Comparison of ENCODE assay signal across 2 cellular contexts in the genomic region with DNA sequence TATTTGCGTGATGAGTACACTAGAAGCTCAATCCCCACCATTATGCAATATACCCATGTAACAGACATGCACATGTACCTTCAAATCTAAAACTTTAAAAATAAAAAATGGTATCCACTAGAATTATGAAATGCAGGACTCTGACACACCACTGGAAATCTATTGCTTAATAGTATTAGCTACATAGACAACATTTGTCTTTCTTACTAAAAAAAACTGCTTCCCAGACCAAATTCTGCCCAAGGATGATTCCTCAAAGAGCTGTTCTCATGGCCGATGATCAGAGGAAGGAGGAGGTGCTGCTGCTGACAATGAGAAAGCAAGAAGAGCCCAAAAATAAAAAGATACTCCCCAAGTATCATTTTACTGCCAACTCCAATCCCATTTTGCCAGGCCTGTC.
TF ChIP-seq lines count a peak whose summit lies in the region.

No MANE protein-coding gene starts in this region.

TF ChIP-seq in HepG2, 621 proteins besides CTCF, POLR2A, EP300 and RAD21:
- TF ChIP-seq, protein P1, sequence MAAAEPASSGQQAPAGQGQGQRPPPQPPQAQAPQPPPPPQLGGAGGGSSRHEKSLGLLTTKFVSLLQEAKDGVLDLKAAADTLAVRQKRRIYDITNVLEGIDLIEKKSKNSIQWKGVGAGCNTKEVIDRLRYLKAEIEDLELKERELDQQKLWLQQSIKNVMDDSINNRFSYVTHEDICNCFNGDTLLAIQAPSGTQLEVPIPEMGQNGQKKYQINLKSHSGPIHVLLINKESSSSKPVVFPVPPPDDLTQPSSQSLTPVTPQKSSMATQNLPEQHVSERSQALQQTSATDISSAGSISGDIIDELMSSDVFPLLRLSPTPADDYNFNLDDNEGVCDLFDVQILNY (CRISPR knock-in tag; conservative IDR thresholded peaks at IDR 0.05), result no peak
- TF ChIP-seq RELA (CRISPR knock-in tag; IDR thresholded peaks at IDR 0.05), result no peak
- TF ChIP-seq, protein P2, sequence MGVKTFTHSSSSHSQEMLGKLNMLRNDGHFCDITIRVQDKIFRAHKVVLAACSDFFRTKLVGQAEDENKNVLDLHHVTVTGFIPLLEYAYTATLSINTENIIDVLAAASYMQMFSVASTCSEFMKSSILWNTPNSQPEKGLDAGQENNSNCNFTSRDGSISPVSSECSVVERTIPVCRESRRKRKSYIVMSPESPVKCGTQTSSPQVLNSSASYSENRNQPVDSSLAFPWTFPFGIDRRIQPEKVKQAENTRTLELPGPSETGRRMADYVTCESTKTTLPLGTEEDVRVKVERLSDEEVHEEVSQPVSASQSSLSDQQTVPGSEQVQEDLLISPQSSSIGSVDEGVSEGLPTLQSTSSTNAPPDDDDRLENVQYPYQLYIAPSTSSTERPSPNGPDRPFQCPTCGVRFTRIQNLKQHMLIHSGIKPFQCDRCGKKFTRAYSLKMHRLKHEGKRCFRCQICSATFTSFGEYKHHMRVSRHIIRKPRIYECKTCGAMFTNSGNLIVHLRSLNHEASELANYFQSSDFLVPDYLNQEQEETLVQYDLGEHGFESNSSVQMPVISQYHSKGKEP (CRISPR knock-in tag; IDR thresholded peaks at IDR 0.05), result no peak
- no peak for TF ChIP-seq TCF7L2 (IDR thresholded peaks at IDR 0.05; ENCODE audit: low read depth, low read length)
- no peak for TF ChIP-seq DBP (CRISPR knock-in tag; IDR thresholded peaks at IDR 0.05; ENCODE audit: not compliant biosample characterization)
- TF ChIP-seq BCL6 (CRISPR knock-in tag; IDR thresholded peaks at IDR 0.05), result no peak
- TF ChIP-seq PHF5A (CRISPR knock-in tag; IDR thresholded peaks at IDR 0.05; ENCODE audit: low read depth, unreplicated experiment), result no peak
- no peak for TF ChIP-seq NFE2L1 (CRISPR knock-in tag; IDR thresholded peaks at IDR 0.05; ENCODE audit: borderline replicate concordance)
- TF ChIP-seq HMG20A (CRISPR knock-in tag; IDR thresholded peaks at IDR 0.05; ENCODE audit: borderline replicate concordance), result no peak
- no peak for TF ChIP-seq ZNF883 (CRISPR knock-in tag; IDR thresholded peaks at IDR 0.05; ENCODE audit: not compliant biosample characterization)
- TF ChIP-seq ZNF557 (CRISPR knock-in tag; IDR thresholded peaks at IDR 0.05), result no peak

TF ChIP-seq in SK-N-SH treated with all-trans-retinoic acid at 6 μM for 48 hours, 23 proteins besides CTCF, POLR2A, EP300 and RAD21 (continued from another document):
- TF ChIP-seq, protein P3, sequence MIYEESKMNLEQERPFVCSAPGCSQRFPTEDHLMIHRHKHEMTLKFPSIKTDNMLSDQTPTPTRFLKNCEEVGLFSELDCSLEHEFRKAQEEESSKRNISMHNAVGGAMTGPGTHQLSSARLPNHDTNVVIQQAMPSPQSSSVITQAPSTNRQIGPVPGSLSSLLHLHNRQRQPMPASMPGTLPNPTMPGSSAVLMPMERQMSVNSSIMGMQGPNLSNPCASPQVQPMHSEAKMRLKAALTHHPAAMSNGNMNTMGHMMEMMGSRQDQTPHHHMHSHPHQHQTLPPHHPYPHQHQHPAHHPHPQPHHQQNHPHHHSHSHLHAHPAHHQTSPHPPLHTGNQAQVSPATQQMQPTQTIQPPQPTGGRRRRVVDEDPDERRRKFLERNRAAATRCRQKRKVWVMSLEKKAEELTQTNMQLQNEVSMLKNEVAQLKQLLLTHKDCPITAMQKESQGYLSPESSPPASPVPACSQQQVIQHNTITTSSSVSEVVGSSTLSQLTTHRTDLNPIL (CRISPR knock-in tag; IDR thresholded peaks at IDR 0.05; ENCODE audit: low read depth), result no peak
- TF ChIP-seq ZNF70 (CRISPR knock-in tag; IDR thresholded peaks at IDR 0.05) (no peak), ZFP30 (CRISPR knock-in tag; IDR thresholded peaks at IDR 0.05) (no peak), ISL1 (CRISPR knock-in tag; IDR thresholded peaks at IDR 0.05) (no peak), TOX (CRISPR knock-in tag; IDR thresholded peaks at IDR 0.05; ENCODE audit: borderline replicate concordance) (no peak), SNAI2 (CRISPR knock-in tag; IDR thresholded peaks at IDR 0.05) (no peak), ZNF8 (CRISPR knock-in tag; IDR thresholded peaks at IDR 0.05) (no peak)
